In genomic region chr19:16252459-16253205, GRCh38 we compare ENCODE assay signal across 15 cellular contexts. TPM values are rescaled to one million over a fixed set of nuclear protein-coding genes. Genes with fewer than 3 reads are reported as not detected.
DNase-seq lines count a peak whose midpoint lies in the region; ATAC-seq and TF ChIP-seq lines count a peak whose summit lies in the region.
"Had no signal": no experiment of that assay in that cellular context is flagged by ENCODE, and none has a peak within 500 bp of the region (broad histone marks: within the 10 kb centered on the region; RNA-seq: fewer than 3 reads in every experiment).

No MANE protein-coding gene starts in this region.

- DNase-seq in SKM-1 treated with dmso at 0.1 percent for 144 hours (lab: John Stamatoyannopoulos, UW; ENCODE audit: unreplicated experiment) (peak; percentile 31), SKM-1 (lab: John Stamatoyannopoulos, UW; ENCODE audit: unreplicated experiment) (no peak), Peyer's patch (peak in 2 of 3 donors; percentile 76 to 77), right lobe of liver (no peak), transverse colon (peak; percentile 42), AG08396 (ENCODE audit: low spot score) (no peak), suprapubic skin (ENCODE audit: low spot score in 2 of 2) (no peak)
- DNase-seq in stimulated activated CD4-positive, alpha-beta T cell treated with anti-CD3 and anti-CD28 coated beads, Interleukin-4, amount 100 ng/mL, for 1 hour, result no peak
- DNase-seq: activated naive CD4-positive, alpha-beta T cell treated with anti-CD3 and anti-CD28 coated beads, Interleukin-2, amount 50 U/mL, for 16 hours; foreskin fibroblast; islet precursor cell; NCI-H1092 treated with DMSO at 0.1 percent for 48 hours; stomach had no signal

- H3K9me3 ChIP-seq in Peyer's patch (no peaks in the 10 kb centered on the region), right lobe of liver (no peaks in the 10 kb centered on the region), transverse colon (no peaks in the 10 kb centered on the region), suprapubic skin (no peaks in the 10 kb centered on the region)
- H3K9me3 ChIP-seq: stomach had no signal

- TF ChIP-seq CTCF in Peyer's patch (IDR thresholded peaks at IDR 0.05) (no peak), right lobe of liver (IDR thresholded peaks at IDR 0.05) (no peak), transverse colon (IDR thresholded peaks at IDR 0.05) (no peak), suprapubic skin (IDR thresholded peaks at IDR 0.05) (no peak)

- H3K4me3 ChIP-seq in Peyer's patch, result no peak overlapping the region
- H3K4me3 ChIP-seq in right lobe of liver, result no peak overlapping the region
- H3K4me3 ChIP-seq in transverse colon, result no peak overlapping the region
- no peak overlapping the region for H3K4me3 ChIP-seq in suprapubic skin
- H3K4me3 ChIP-seq: stomach had no signal

- intact Hi-C loops in right lobe of liver (cut with DNase I) (no loop called here), transverse colon (cut with DNase I; ENCODE audit: low total_unique reads) (no loop called here)

- H3K27ac ChIP-seq in Peyer's patch (peak overlapping the region in 1 of 4 donors; percentile 59), right lobe of liver (no peak overlapping the region), transverse colon (no peak overlapping the region), suprapubic skin (no peak overlapping the region)

- ATAC-seq in right lobe of liver, result peak; percentile 6 to 44 (median 20)
- ATAC-seq: natural killer cell treated with Interleukin-12 subunit alpha and Interleukin-12 subunit beta and Interleukin-15 and Interleukin-18, amount 100 ng/mL, for 72 hours; Panc1 had no signal

- H3K36me3 ChIP-seq in Peyer's patch (no peaks in the 10 kb centered on the region), right lobe of liver (no peaks in the 10 kb centered on the region), transverse colon (no peaks in the 10 kb centered on the region), suprapubic skin (no peaks in the 10 kb centered on the region)
- H3K36me3 ChIP-seq: stomach had no signal

- TF ChIP-seq EP300 in transverse colon (IDR thresholded peaks at IDR 0.05; ENCODE audit: low read depth) (no peak), suprapubic skin (IDR thresholded peaks at IDR 0.05) (no peak)

- no peak for TF ChIP-seq POLR2A in Peyer's patch (IDR thresholded peaks at IDR 0.05)
- TF ChIP-seq POLR2A in right lobe of liver (IDR thresholded peaks at IDR 0.05), result no peak
- TF ChIP-seq POLR2A in transverse colon (IDR thresholded peaks at IDR 0.05), result no peak
- TF ChIP-seq POLR2A in suprapubic skin (IDR thresholded peaks at IDR 0.05), result no peak

- in situ Hi-C loops in transverse colon (cut with MboI; ENCODE audit: low pct_ligation_motif_present in 1 of 4, low pct_unique_long_range_greater_than_20kb in 1 of 4, low sequenced_read_pairs in 3 of 4), result no loop called here

- WGBS in right lobe of liver (ENCODE audit: insufficient coverage, low coverage, low lambda C conversion rate, missing lambda C conversion rate), result 83% methylated on average over 9 of the region's 23 CpGs
- WGBS in transverse colon (ENCODE audit: low coverage in 1 of 2), 2 donors, result 85% methylated on average over 23 of the region's 23 CpGs; no CpG with 5 or more reads in 1 of the 2 donors
- WGBS in suprapubic skin, result 78% methylated on average over 21 of the region's 23 CpGs

- H3K4me1 ChIP-seq in Peyer's patch, result peaks cover 0 to 17% (median 2%) of the 10 kb centered on the region in 4 donors
- H3K4me1 ChIP-seq in right lobe of liver, result no peaks in the 10 kb centered on the region
- H3K4me1 ChIP-seq in transverse colon, result peaks cover 3 to 8% (median 5%) of the 10 kb centered on the region in 4 donors
- peaks cover 20% of the 10 kb centered on the region for H3K4me1 ChIP-seq in suprapubic skin

- H3K27me3 ChIP-seq in Peyer's patch (no peaks in the 10 kb centered on the region), right lobe of liver (no peaks in the 10 kb centered on the region), transverse colon (no peaks in the 10 kb centered on the region), suprapubic skin (no peaks in the 10 kb centered on the region)
- H3K27me3 ChIP-seq: stomach had no signal

RNA-seq across cellular contexts. Expression of gene AP1M1, which starts 54.9 kb away (rescaled TPM):
- total RNA-seq in Peyer's patch (10 to 100 TPM; 52.7 to 83.9 (median 62.8) TPM), right lobe of liver (100 to 1,000 TPM in 1 of 6 experiments, 10 to 100 TPM in 5; 44.5 to 102 (median 62.5) TPM), transverse colon (10 to 100 TPM; 15.1 to 41.8 (median 35.0) TPM), suprapubic skin (10 to 100 TPM; 37.2 to 61.2 (median 45.0) TPM)

Comparison
In these comparisons a context has a peak if more than half of its experiments do, and no peak if none do; other contexts are left out.
1. DNase-seq: peak in SKM-1 treated with dmso at 0.1 percent for 144 hours (single experiment), Peyer's patch (2 of 3) and transverse colon (single experiment); none in SKM-1 (single experiment), right lobe of liver (0 of 3), stimulated activated CD4-positive, alpha-beta T cell treated with anti-CD3 and anti-CD28 coated beads, Interleukin-4, amount 100 ng/mL, for 1 hour (single experiment), AG08396 (single experiment) and suprapubic skin (0 of 2).